1 cellular context compared by ENCODE assay signal in genomic region chr5:66742083-66742895, GRCh38.
TF ChIP-seq lines count a peak whose summit lies in the region.

No MANE protein-coding gene starts in this region.

TF ChIP-seq in H1, 55 proteins besides CTCF, POLR2A, EP300 and RAD21 (continued from another document):
- TF ChIP-seq RBBP5 (IDR thresholded peaks at IDR 0.05; ENCODE audit: borderline replicate concordance, low read depth, low read length) (no peak), EZH2 (IDR thresholded peaks at IDR 0.05; ENCODE audit: low read depth, low read length, severe bottlenecking) (no peak), YY1 (IDR thresholded peaks at IDR 0.05; ENCODE audit: low read depth, low read length) (no peak), MAFK (IDR thresholded peaks at IDR 0.05; ENCODE audit: low read depth, low read length) (no peak)
